In genomic region chr1:161013591-161014513, GRCh38 we compare ENCODE assay signal across 1 cellular context.
TF ChIP-seq lines count a peak whose summit lies in the region.

No MANE protein-coding gene starts in this region.

TF ChIP-seq in GM12878, 131 proteins besides CTCF, POLR2A, EP300 and RAD21 (continued from another document and continues in another):
- TF ChIP-seq ZBTB33 (IDR thresholded peaks at IDR 0.05) (no peak), CHD4 (IDR thresholded peaks at IDR 0.05) (no peak), SREBF2 (IDR thresholded peaks at IDR 0.05; ENCODE audit: low read length) (no peak), MEF2B (IDR thresholded peaks at IDR 0.05; ENCODE audit: partially characterized antibody, poor library complexity, severe bottlenecking) (peak; percentile 33), LARP7 (IDR thresholded peaks at IDR 0.05) (0 out of 2 replicates have a peak, but pooled peaks have one; percentile 29), SMAD1 (IDR thresholded peaks at IDR 0.05; ENCODE audit: low read depth, partially characterized antibody) (no peak), DPF2 (IDR thresholded peaks at IDR 0.05) (peak; percentile 74; the same call in 1 of the 2 replicates), RAD51 (IDR thresholded peaks at IDR 0.05) (no peak), IRF4 (IDR thresholded peaks at IDR 0.05; ENCODE audit: low read depth, low read length) (peak; percentile 52; the same call in 1 of the 2 replicates), TCF7 (IDR thresholded peaks at IDR 0.05; ENCODE audit: borderline replicate concordance) (no peak), RB1 (IDR thresholded peaks at IDR 0.05; ENCODE audit: borderline replicate concordance) (no peak), NFXL1 (IDR thresholded peaks at IDR 0.05; ENCODE audit: borderline replicate concordance) (no peak), NKRF (conservative IDR thresholded peaks at IDR 0.05) (peak; percentile 34; the same call in 1 of the 2 replicates), TARDBP (IDR thresholded peaks at IDR 0.05; ENCODE audit: borderline replicate concordance) (0 out of 2 replicates have a peak, but pooled peaks have one; percentile 43), ZNF207 (IDR thresholded peaks at IDR 0.05; ENCODE audit: borderline replicate concordance) (no peak), ZNF24 (IDR thresholded peaks at IDR 0.05) (no peak), HDGF (IDR thresholded peaks at IDR 0.05) (peak; percentile 75), EED (IDR thresholded peaks at IDR 0.05; ENCODE audit: low read depth) (peak; percentile 95), TBL1XR1 (IDR thresholded peaks at IDR 0.05; ENCODE audit: low read depth, low read length) (no peak), MXI1 (IDR thresholded peaks at IDR 0.05; ENCODE audit: low read depth, low read length) (no peak), STAT1 (conservative IDR thresholded peaks at IDR 0.05) (no peak), NR2F1 (conservative IDR thresholded peaks at IDR 0.05) (peak; percentile 62), YBX1 (IDR thresholded peaks at IDR 0.05) (no peak), NR2C1 (IDR thresholded peaks at IDR 0.05) (no peak), JUND (IDR thresholded peaks at IDR 0.05; ENCODE audit: low read depth, low read length) (no peak), SMC3 (IDR thresholded peaks at IDR 0.05; ENCODE audit: borderline replicate concordance, low read length) (no peak), SUZ12 (IDR thresholded peaks at IDR 0.05; ENCODE audit: unreplicated experiment) (no peak), REST (IDR thresholded peaks at IDR 0.05; ENCODE audit: low read depth, low read length) (no peak), TCF12 (IDR thresholded peaks at IDR 0.05; ENCODE audit: low read depth, low read length) (peak; percentile 96), SIX5 (IDR thresholded peaks at IDR 0.05; ENCODE audit: low read depth, low read length, severe bottlenecking) (no peak), SKIL (IDR thresholded peaks at IDR 0.05; ENCODE audit: low read depth, poor library complexity, severe bottlenecking) (peak; percentile 25), CREM (IDR thresholded peaks at IDR 0.05; ENCODE audit: low read depth) (peak; percentile 60), ETV6 (conservative IDR thresholded peaks at IDR 0.05 in 1 of 2, IDR thresholded peaks at IDR 0.05 in 1 of 2; ENCODE audit: borderline replicate concordance in 1 of 2, low read depth in 1 of 2) (peak in 1 of 2 experiments; percentile 93; a peak in 2 of 4 replicates), CEBPB (IDR thresholded peaks at IDR 0.05; ENCODE audit: borderline replicate concordance in 1 of 2, low read depth in 2 of 2, low read length in 2 of 2) (no peak; a peak in 1 of 4 replicates), NFYA (IDR thresholded peaks at IDR 0.05; ENCODE audit: borderline replicate concordance, low read depth, low read length) (no peak), PAX5 (IDR thresholded peaks at IDR 0.05; ENCODE audit: borderline replicate concordance, low read depth, low read length) (no peak), BCL3 (IDR thresholded peaks at IDR 0.05; ENCODE audit: borderline replicate concordance, insufficient read depth, low read depth, low read length, poor library complexity, severe bottlenecking) (peak; percentile 41), POLR2AphosphoS5 (IDR thresholded peaks at IDR 0.05; ENCODE audit: low read length) (peak; percentile 58), GATAD2B (conservative IDR thresholded peaks at IDR 0.05; ENCODE audit: low read depth) (peak; percentile 75; the same call in 1 of the 2 replicates), BCLAF1 (IDR thresholded peaks at IDR 0.05) (no peak), SREBF1 (IDR thresholded peaks at IDR 0.05; ENCODE audit: low read length) (no peak), STAT3 (IDR thresholded peaks at IDR 0.05; ENCODE audit: low read depth, low read length) (no peak), SP1 (IDR thresholded peaks at IDR 0.05; ENCODE audit: low read depth, low read length) (peak; percentile 57), ZZZ3 (IDR thresholded peaks at IDR 0.05; ENCODE audit: control insufficient read depth, insufficient read length, low read depth) (no peak), PML (IDR thresholded peaks at IDR 0.05; ENCODE audit: low read length) (peak; percentile 62; the same call in 1 of the 2 replicates), PKNOX1 (IDR thresholded peaks at IDR 0.05) (no peak), IRF5 (IDR thresholded peaks at IDR 0.05; ENCODE audit: borderline replicate concordance) (no peak)
